30 cellular contexts compared by ENCODE assay signal in the genomic region with DNA sequence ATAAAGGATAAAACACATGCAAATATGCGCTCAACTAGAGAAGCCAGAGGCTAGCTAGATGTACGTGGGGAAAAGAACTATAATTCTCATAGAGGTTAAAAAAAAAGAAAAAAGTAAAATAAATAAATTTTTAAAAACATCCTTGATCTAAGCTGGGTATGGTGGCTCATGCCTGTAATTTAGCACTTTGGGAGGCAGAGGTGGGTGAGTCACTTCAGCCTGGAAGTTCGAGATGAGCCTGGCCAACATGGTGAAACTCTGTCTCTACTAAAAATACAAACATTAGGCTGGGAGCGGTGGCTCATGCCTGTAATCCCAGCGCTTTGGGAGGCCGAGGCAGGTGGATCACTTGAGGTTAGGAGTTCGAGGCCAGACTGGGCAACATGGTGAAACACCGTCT.
"Had no signal": no experiment of that assay in that cellular context is flagged by ENCODE, and none has a peak within 500 bp of the region (broad histone marks: within the 10 kb centered on the region; RNA-seq: fewer than 3 reads in every experiment).

No MANE protein-coding gene starts in this region.

- H3K27ac ChIP-seq: ascending aorta, breast epithelium, cardiac muscle cell, colonic mucosa, gastroesophageal sphincter, heart right ventricle, VCaP had no signal

- H3K36me3 ChIP-seq: ascending aorta, breast epithelium, cardiac muscle cell, colonic mucosa, gastroesophageal sphincter, heart right ventricle had no signal

- H3K4me1 ChIP-seq: breast epithelium, colonic mucosa had no signal

- H3K27me3 ChIP-seq: ascending aorta, breast epithelium, cardiac muscle cell, colonic mucosa, dorsolateral prefrontal cortex, gastroesophageal sphincter had no signal

- H3K9me3 ChIP-seq: ascending aorta, breast epithelium, colonic mucosa, gastroesophageal sphincter had no signal

- H3K4me3 ChIP-seq: ascending aorta, breast epithelium, cardiac muscle cell, colonic mucosa, dorsolateral prefrontal cortex, gastroesophageal sphincter, heart right ventricle had no signal

- DNase-seq: activated CD4-positive, alpha-beta memory T cell treated with anti-CD3 and anti-CD28 coated beads, Interleukin-2, amount 10 ng/mL, durations not matched to agents 7 days and 5 days; activated CD4-positive, alpha-beta T cell treated with anti-CD3 and anti-CD28 coated beads for 1 hour; activated CD4-positive, alpha-beta T cell treated with anti-CD3 and anti-CD28 coated beads for 4 hours; activated CD4-positive, alpha-beta T cell treated with anti-CD3 and anti-CD28 coated beads, Interleukin-2, amount 10 ng/mL, durations not matched to agents 7 days and 5 days; activated CD4-positive, alpha-beta T cell treated with anti-CD3 and anti-CD28 coated beads, Interleukin-2, amount 50 U/mL, for 4 hours; activated CD8-positive, alpha-beta memory T cell treated with anti-CD3 and anti-CD28 coated beads, Interleukin-2, amount 50 U/mL, for 48 hours; activated gamma-delta T cell; activated naive CD4-positive, alpha-beta T cell; activated naive CD4-positive, alpha-beta T cell treated with anti-CD3 and anti-CD28 coated beads, Interleukin-2, amount 10 ng/mL, durations not matched to agents 7 days and 5 days; activated naive CD8-positive, alpha-beta T cell treated with anti-CD3 and anti-CD28 coated beads, Interleukin-2, amount 10 ng/mL, durations not matched to agents 7 days and 5 days; activated T-cell treated with anti-CD3 and anti-CD28 coated beads for 4 hours; activated T-cell treated with anti-CD3 and anti-CD28 coated beads, Interleukin-2, amount 50 U/mL, for 24 hours; activated T-cell treated with anti-CD3 and anti-CD28 coated beads, Interleukin-2, amount 50 U/mL, for 72 hours; central memory CD4-positive, alpha-beta T cell; cerebellar nuclear complex; colonic mucosa; dorsolateral prefrontal cortex; effector memory CD4-positive, alpha-beta T cell; endodermal cell; foreskin melanocyte; heart right ventricle; T-helper 2 cell had no signal

- ATAC-seq: activated naive CD4-positive, alpha-beta T cell treated with anti-CD3 and anti-CD28 coated beads, Interleukin-2, amount 50 U/mL, for 72 hours; activated T-cell treated with anti-CD3 and anti-CD28 coated beads, Interleukin-2, amount 50 U/mL, for 72 hours; esophagus mucosa; gastroesophageal sphincter; heart right ventricle; WTC11 had no signal
